1 cellular context compared by ENCODE assay signal in genomic region chr16:2340564-2341455, GRCh38.
A peak's percentile ranks its signal among the peaks of the same experiment; 100 is the strongest.
TF ChIP-seq lines count a peak whose summit lies in the region.

TSS of gene ABCA3 (minus strand) at chr16:2340728. CDS start at chr16:2326466, 14,262 bp downstream.

TF ChIP-seq in GM12878, 131 proteins besides CTCF, POLR2A, EP300 and RAD21 (continued from another document and continues in another):
- no peak for TF ChIP-seq CUX1 (IDR thresholded peaks at IDR 0.05; ENCODE audit: insufficient replicate concordance, low read depth, low read length)
- TF ChIP-seq ZNF207 (IDR thresholded peaks at IDR 0.05; ENCODE audit: borderline replicate concordance) = peak; percentile 99; the same call in 1 of the 2 replicates
- TF ChIP-seq ZNF592 (IDR thresholded peaks at IDR 0.05) = peak; percentile 93; the same call in 1 of the 2 replicates
- peak in 1 of 2 experiments; percentile 61; a peak in 1 of 3 replicates for TF ChIP-seq EGR1 (IDR thresholded peaks at IDR 0.05; ENCODE audit: borderline replicate concordance in 1 of 2, low read depth in 2 of 2, low read length in 2 of 2)
- TF ChIP-seq SP1 (IDR thresholded peaks at IDR 0.05; ENCODE audit: low read depth, low read length) = peak; percentile 59
- no peak; a peak in 1 of 4 replicates for TF ChIP-seq CEBPB (IDR thresholded peaks at IDR 0.05; ENCODE audit: borderline replicate concordance in 1 of 2, low read depth in 2 of 2, low read length in 2 of 2)
- no peak for TF ChIP-seq ZZZ3 (IDR thresholded peaks at IDR 0.05; ENCODE audit: control insufficient read depth, insufficient read length, low read depth)
- peak; percentile 95 for TF ChIP-seq RB1 (IDR thresholded peaks at IDR 0.05; ENCODE audit: borderline replicate concordance)
- peak; percentile 88 for TF ChIP-seq LARP7 (IDR thresholded peaks at IDR 0.05)
- peak; percentile 61; the same call in 1 of the 2 replicates for TF ChIP-seq ZSCAN29 (IDR thresholded peaks at IDR 0.05)
- TF ChIP-seq, protein P1, sequence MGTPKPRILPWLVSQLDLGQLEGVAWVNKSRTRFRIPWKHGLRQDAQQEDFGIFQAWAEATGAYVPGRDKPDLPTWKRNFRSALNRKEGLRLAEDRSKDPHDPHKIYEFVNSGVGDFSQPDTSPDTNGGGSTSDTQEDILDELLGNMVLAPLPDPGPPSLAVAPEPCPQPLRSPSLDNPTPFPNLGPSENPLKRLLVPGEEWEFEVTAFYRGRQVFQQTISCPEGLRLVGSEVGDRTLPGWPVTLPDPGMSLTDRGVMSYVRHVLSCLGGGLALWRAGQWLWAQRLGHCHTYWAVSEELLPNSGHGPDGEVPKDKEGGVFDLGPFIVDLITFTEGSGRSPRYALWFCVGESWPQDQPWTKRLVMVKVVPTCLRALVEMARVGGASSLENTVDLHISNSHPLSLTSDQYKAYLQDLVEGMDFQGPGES (IDR thresholded peaks at IDR 0.05) = peak; percentile 51; the same call in 1 of the 2 replicates
- TF ChIP-seq NBN (IDR thresholded peaks at IDR 0.05) = peak; percentile 71
- TF ChIP-seq BHLHE40 (IDR thresholded peaks at IDR 0.05; ENCODE audit: borderline replicate concordance in 1 of 2, low read depth in 2 of 2, low read length in 1 of 2) = peak; percentile 99 to 100
- peak; percentile 92 for TF ChIP-seq SMC3 (IDR thresholded peaks at IDR 0.05; ENCODE audit: borderline replicate concordance, low read length)
- peak; percentile 99 for TF ChIP-seq ZNF687 (IDR thresholded peaks at IDR 0.05)
- TF ChIP-seq PKNOX1 (IDR thresholded peaks at IDR 0.05) = peak; percentile 39; the same call in 1 of the 2 replicates
- no peak for TF ChIP-seq NR2C2 (IDR thresholded peaks at IDR 0.05; ENCODE audit: borderline replicate concordance, control insufficient read depth, insufficient read length, low read depth)
- peak; percentile 82; the same call in 1 of the 2 replicates for TF ChIP-seq IRF4 (IDR thresholded peaks at IDR 0.05; ENCODE audit: low read depth, low read length)
- TF ChIP-seq, protein P2, sequence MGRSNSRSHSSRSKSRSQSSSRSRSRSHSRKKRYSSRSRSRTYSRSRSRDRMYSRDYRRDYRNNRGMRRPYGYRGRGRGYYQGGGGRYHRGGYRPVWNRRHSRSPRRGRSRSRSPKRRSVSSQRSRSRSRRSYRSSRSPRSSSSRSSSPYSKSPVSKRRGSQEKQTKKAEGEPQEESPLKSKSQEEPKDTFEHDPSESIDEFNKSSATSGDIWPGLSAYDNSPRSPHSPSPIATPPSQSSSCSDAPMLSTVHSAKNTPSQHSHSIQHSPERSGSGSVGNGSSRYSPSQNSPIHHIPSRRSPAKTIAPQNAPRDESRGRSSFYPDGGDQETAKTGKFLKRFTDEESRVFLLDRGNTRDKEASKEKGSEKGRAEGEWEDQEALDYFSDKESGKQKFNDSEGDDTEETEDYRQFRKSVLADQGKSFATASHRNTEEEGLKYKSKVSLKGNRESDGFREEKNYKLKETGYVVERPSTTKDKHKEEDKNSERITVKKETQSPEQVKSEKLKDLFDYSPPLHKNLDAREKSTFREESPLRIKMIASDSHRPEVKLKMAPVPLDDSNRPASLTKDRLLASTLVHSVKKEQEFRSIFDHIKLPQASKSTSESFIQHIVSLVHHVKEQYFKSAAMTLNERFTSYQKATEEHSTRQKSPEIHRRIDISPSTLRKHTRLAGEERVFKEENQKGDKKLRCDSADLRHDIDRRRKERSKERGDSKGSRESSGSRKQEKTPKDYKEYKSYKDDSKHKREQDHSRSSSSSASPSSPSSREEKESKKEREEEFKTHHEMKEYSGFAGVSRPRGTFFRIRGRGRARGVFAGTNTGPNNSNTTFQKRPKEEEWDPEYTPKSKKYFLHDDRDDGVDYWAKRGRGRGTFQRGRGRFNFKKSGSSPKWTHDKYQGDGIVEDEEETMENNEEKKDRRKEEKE (IDR thresholded peaks at IDR 0.05) = no peak
- TF ChIP-seq YY1 (IDR thresholded peaks at IDR 0.05; ENCODE audit: low read depth, low read length) = peak; percentile 81
- TF ChIP-seq TCF12 (IDR thresholded peaks at IDR 0.05; ENCODE audit: low read depth, low read length) = peak; percentile 50; the same call in 1 of the 2 replicates
- TF ChIP-seq ZNF384 (IDR thresholded peaks at IDR 0.05; ENCODE audit: borderline replicate concordance, low read depth, low read length) = no peak
- peak; percentile 72 for TF ChIP-seq NR2F1 (conservative IDR thresholded peaks at IDR 0.05)
- peak; percentile 76 for TF ChIP-seq DPF2 (IDR thresholded peaks at IDR 0.05)
- no peak for TF ChIP-seq SIN3A (IDR thresholded peaks at IDR 0.05; ENCODE audit: low read depth, low read length)
- peak; percentile 56; the same call in 1 of the 2 replicates for TF ChIP-seq ZBTB33 (IDR thresholded peaks at IDR 0.05)
- peak; percentile 56 to 74; a peak in 3 of 4 replicates for TF ChIP-seq IKZF2 (IDR thresholded peaks at IDR 0.05)
- 0 out of 2 replicates have a peak, but pooled peaks have one; percentile 59 for TF ChIP-seq HSF1 (IDR thresholded peaks at IDR 0.05; ENCODE audit: low read depth, low read length)
- TF ChIP-seq CREM (IDR thresholded peaks at IDR 0.05; ENCODE audit: low read depth) = peak; percentile 20; the same call in 1 of the 2 replicates
- peak; percentile 88 for TF ChIP-seq ATF3 (IDR thresholded peaks at IDR 0.05; ENCODE audit: borderline replicate concordance, extremely low read depth, low read depth, low read length)
- TF ChIP-seq PAX5 (IDR thresholded peaks at IDR 0.05; ENCODE audit: borderline replicate concordance, low read depth, low read length) = peak; percentile 90
